Comparison of ENCODE assay signal across 1 cellular context in the genomic region with DNA sequence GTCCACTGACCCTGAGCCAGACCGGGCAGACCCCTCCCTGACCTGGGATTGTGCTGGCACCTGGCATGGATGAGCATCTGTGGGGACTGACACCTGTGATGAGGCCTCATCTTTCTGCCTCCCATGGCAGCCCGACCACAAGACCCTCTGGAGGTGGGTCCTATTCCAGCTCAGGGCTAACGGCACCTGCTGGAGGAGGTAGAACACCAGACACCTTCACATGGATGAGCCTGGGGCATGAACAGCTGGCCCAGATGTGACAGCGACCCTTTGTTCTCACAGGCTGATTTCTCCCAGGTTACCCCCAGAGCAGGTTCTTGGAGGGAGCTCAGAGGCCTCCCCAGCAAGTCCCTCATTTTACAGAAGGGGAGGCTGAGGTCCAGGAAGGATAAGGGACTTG.
TF ChIP-seq lines count a peak whose summit lies in the region.

No MANE protein-coding gene starts in this region.

TF ChIP-seq in GM12878, 131 proteins besides CTCF, POLR2A, EP300 and RAD21:
- TF ChIP-seq FOXK2 (IDR thresholded peaks at IDR 0.05): no peak
- TF ChIP-seq CEBPB (IDR thresholded peaks at IDR 0.05; ENCODE audit: borderline replicate concordance in 1 of 2, low read depth in 2 of 2, low read length in 2 of 2): no peak
- no peak for TF ChIP-seq SREBF1 (IDR thresholded peaks at IDR 0.05; ENCODE audit: low read length)
- TF ChIP-seq SMAD1 (IDR thresholded peaks at IDR 0.05; ENCODE audit: low read depth, partially characterized antibody): no peak
- no peak for TF ChIP-seq KLF5 (IDR thresholded peaks at IDR 0.05; ENCODE audit: partially characterized antibody)
- TF ChIP-seq, protein P1, sequence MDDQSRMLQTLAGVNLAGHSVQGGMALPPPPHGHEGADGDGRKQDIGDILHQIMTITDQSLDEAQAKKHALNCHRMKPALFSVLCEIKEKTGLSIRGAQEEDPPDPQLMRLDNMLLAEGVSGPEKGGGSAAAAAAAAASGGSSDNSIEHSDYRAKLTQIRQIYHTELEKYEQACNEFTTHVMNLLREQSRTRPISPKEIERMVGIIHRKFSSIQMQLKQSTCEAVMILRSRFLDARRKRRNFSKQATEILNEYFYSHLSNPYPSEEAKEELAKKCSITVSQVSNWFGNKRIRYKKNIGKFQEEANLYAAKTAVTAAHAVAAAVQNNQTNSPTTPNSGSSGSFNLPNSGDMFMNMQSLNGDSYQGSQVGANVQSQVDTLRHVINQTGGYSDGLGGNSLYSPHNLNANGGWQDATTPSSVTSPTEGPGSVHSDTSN (IDR thresholded peaks at IDR 0.05; ENCODE audit: insufficient replicate concordance, low read depth, low read length): no peak
- TF ChIP-seq MLLT1 (IDR thresholded peaks at IDR 0.05): no peak
- no peak for TF ChIP-seq RUNX3 (IDR thresholded peaks at IDR 0.05; ENCODE audit: low read length)
- TF ChIP-seq ZNF217 (IDR thresholded peaks at IDR 0.05): no peak
- TF ChIP-seq KDM1A (IDR thresholded peaks at IDR 0.05; ENCODE audit: borderline replicate concordance): no peak
- no peak for TF ChIP-seq NFXL1 (IDR thresholded peaks at IDR 0.05; ENCODE audit: borderline replicate concordance)
- no peak for TF ChIP-seq PAX5 (IDR thresholded peaks at IDR 0.05; ENCODE audit: borderline replicate concordance, low read depth, low read length)
- no peak for TF ChIP-seq NR2C2 (IDR thresholded peaks at IDR 0.05; ENCODE audit: borderline replicate concordance, control insufficient read depth, insufficient read length, low read depth)
- no peak for TF ChIP-seq SMARCA5 (IDR thresholded peaks at IDR 0.05)
- TF ChIP-seq, protein P2, sequence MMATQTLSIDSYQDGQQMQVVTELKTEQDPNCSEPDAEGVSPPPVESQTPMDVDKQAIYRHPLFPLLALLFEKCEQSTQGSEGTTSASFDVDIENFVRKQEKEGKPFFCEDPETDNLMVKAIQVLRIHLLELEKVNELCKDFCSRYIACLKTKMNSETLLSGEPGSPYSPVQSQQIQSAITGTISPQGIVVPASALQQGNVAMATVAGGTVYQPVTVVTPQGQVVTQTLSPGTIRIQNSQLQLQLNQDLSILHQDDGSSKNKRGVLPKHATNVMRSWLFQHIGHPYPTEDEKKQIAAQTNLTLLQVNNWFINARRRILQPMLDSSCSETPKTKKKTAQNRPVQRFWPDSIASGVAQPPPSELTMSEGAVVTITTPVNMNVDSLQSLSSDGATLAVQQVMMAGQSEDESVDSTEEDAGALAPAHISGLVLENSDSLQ (IDR thresholded peaks at IDR 0.05): no peak
- TF ChIP-seq TAF1 (IDR thresholded peaks at IDR 0.05; ENCODE audit: borderline replicate concordance, low read depth, low read length): no peak
- no peak for TF ChIP-seq E4F1 (IDR thresholded peaks at IDR 0.05; ENCODE audit: borderline replicate concordance, partially characterized antibody)
- no peak for TF ChIP-seq DPF2 (IDR thresholded peaks at IDR 0.05)
- no peak for TF ChIP-seq GATAD2B (conservative IDR thresholded peaks at IDR 0.05; ENCODE audit: low read depth)
- TF ChIP-seq WRNIP1 (IDR thresholded peaks at IDR 0.05; ENCODE audit: borderline replicate concordance, low read depth, low read length): no peak
